6 cellular contexts compared by ENCODE assay signal in the genomic region with DNA sequence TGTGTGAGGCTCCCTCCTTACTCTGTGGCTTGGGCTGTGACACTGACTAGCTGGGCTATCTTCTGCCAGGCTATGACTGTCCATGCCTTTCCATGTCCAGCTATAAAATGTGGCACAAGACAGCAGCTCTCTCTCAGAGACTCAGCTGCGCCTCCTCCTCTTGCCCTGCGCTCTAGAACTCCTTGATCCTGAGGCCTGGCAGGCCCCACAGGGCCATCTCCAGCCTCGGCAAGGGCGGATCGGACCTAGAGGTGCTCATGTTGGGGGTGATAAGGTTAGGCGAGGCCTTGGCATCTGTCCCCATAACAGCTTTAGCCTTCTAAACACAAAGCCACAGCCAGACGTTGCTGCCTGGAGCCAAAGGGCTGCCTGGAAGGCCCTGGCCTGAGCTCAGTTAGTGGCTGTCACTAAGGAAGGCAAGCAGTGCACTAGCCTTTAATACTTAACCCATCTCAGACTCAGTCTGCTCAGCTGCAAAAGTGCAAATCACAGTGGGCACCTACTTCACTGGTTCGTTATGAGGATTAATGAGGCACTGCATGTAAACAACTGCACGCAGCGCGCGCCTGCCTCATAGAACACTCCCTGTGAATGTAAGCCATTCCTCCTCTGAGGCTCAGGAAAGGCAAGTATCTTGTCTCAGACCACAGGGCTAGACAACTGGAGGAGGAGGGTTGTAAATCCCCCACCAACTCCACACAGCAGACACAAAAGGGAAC. TPM values are rescaled to one million over a fixed set of nuclear protein-coding genes. Genes with fewer than 3 reads are reported as not detected.
A peak's percentile ranks its signal among the peaks of the same experiment; 100 is the strongest.
DNase-seq lines count a peak whose midpoint lies in the region; ATAC-seq and FAIRE-seq lines count a peak whose summit lies in the region.

No MANE protein-coding gene starts in this region.

- peaks cover 19 to 28% of the 10 kb centered on the region in 2 donors for H3K36me3 Mint-ChIP-seq in activated T-cell treated with anti-CD3 and anti-CD28 coated beads, Interleukin-2, amount 50 U/mL, for 72 hours (ENCODE audit: insufficient read depth in 2 of 2)
- peaks cover 22% of the 10 kb centered on the region for H3K36me3 Mint-ChIP-seq in memory B cell

- H3K27ac Mint-ChIP-seq in activated T-cell treated with anti-CD3 and anti-CD28 coated beads, Interleukin-2, amount 50 U/mL, for 72 hours, result peak overlapping the region; percentile 90
- H3K27ac Mint-ChIP-seq in memory B cell, result peak overlapping the region; percentile 86

- no peaks in the 10 kb centered on the region for H3K27me3 Mint-ChIP-seq in activated T-cell treated with anti-CD3 and anti-CD28 coated beads, Interleukin-2, amount 50 U/mL, for 72 hours (ENCODE audit: low read depth)
- no peaks in the 10 kb centered on the region for H3K27me3 Mint-ChIP-seq in memory B cell

- DNase-seq in GM19239 (ENCODE audit: insufficient read length, low spot score), result no peak
- no peak for DNase-seq in activated T-cell treated with anti-CD3 and anti-CD28 coated beads, Interleukin-2, amount 50 U/mL, for 72 hours
- peak in 1 of 2 donors; percentile 16 for DNase-seq in memory B cell (ENCODE audit: low spot score in 2 of 2)
- DNase-seq in NCI-H2029 (lab: John Stamatoyannopoulos, UW), result no peak
- DNase-seq in SW 1271 (lab: John Stamatoyannopoulos, UW), result no peak
- DNase-seq in stimulated activated CD4-positive, alpha-beta T cell treated with anti-CD3 and anti-CD28 coated beads, Interleukin-1b, Interleukin-23, amount 100 ng/mL, for 48 hours, result no peak

- peak; percentile 23 for FAIRE-seq in GM19239 (lab: Jason Lieb, UNC)

- H3K4me1 Mint-ChIP-seq in activated T-cell treated with anti-CD3 and anti-CD28 coated beads, Interleukin-2, amount 50 U/mL, for 72 hours (ENCODE audit: low read depth), result peaks cover 50% of the 10 kb centered on the region
- peaks cover 60% of the 10 kb centered on the region for H3K4me1 Mint-ChIP-seq in memory B cell

- H3K4me3 Mint-ChIP-seq in activated T-cell treated with anti-CD3 and anti-CD28 coated beads, Interleukin-2, amount 50 U/mL, for 72 hours, result peak overlapping the region; percentile 94 to 100
- peak overlapping the region; percentile 98 for H3K4me3 Mint-ChIP-seq in memory B cell

- no peaks in the 10 kb centered on the region for H3K9me3 Mint-ChIP-seq in activated T-cell treated with anti-CD3 and anti-CD28 coated beads, Interleukin-2, amount 50 U/mL, for 72 hours
- H3K9me3 Mint-ChIP-seq in memory B cell, result no peaks in the 10 kb centered on the region

- no peak for ATAC-seq in activated T-cell treated with anti-CD3 and anti-CD28 coated beads, Interleukin-2, amount 50 U/mL, for 72 hours (replicated peaks in 1 of 2)
- no peak for ATAC-seq in memory B cell (ENCODE audit: low read depth)

RNA-seq across cellular contexts. Expression of a gene that starts 1.2 kb away (rescaled TPM):
- 10 to 100 TPM; 96.4 to 98.2 TPM for total RNA-seq in activated T-cell treated with anti-CD3 and anti-CD28 coated beads, Interleukin-2, amount 50 U/mL, for 72 hours

RNA-seq across cellular contexts. Expression of a gene that starts 2.0 kb away (rescaled TPM):
- 10 to 100 TPM; 69.3 to 76.5 TPM for total RNA-seq in activated T-cell treated with anti-CD3 and anti-CD28 coated beads, Interleukin-2, amount 50 U/mL, for 72 hours

RNA-seq across cellular contexts. Expression of a gene that starts 39.1 kb away (rescaled TPM):
- total RNA-seq in activated T-cell treated with anti-CD3 and anti-CD28 coated beads, Interleukin-2, amount 50 U/mL, for 72 hours, result 1 to 10 TPM; 1.2 to 2.0 TPM

RNA-seq across cellular contexts. Expression of a gene that starts 49.2 kb away (rescaled TPM):
- total RNA-seq in activated T-cell treated with anti-CD3 and anti-CD28 coated beads, Interleukin-2, amount 50 U/mL, for 72 hours, result 10 to 100 TPM; 34.4 to 47.6 TPM

RNA-seq across cellular contexts. Expression of a gene that starts 58.6 kb away (rescaled TPM):
- total RNA-seq in activated T-cell treated with anti-CD3 and anti-CD28 coated beads, Interleukin-2, amount 50 U/mL, for 72 hours, result 1 to 10 TPM in 1 of 2 donors, under 1 TPM in 1; 0.26 to 1.2 TPM
